ENCODE assay signal across 18 cellular contexts in genomic region chr6:98986216-98986615, GRCh38. TPM values are rescaled to one million over a fixed set of nuclear protein-coding genes. Genes with fewer than 3 reads are reported as not detected.
DNase-seq lines count a peak whose midpoint lies in the region; TF ChIP-seq lines count a peak whose summit lies in the region.
"Had no signal": no experiment of that assay in that cellular context is flagged by ENCODE, and none has a peak within 500 bp of the region (broad histone marks: within the 10 kb centered on the region; RNA-seq: fewer than 3 reads in every experiment).

No MANE protein-coding gene starts in this region.

- no peak overlapping the region for H2AK5ac ChIP-seq in neuronal stem cell (ENCODE audit: low read depth, low read length)

- H2BK12ac ChIP-seq in neuronal stem cell (ENCODE audit: low read length): no peak overlapping the region

- TF ChIP-seq EP300 in tibial nerve (IDR thresholded peaks at IDR 0.05): no peak

- H3K4ac ChIP-seq in neuronal stem cell (ENCODE audit: low read length): no peak overlapping the region

- H3K4me1 ChIP-seq in tibial nerve (no peaks in the 10 kb centered on the region), neuronal stem cell (ENCODE audit: control insufficient read depth in 2 of 2, insufficient read depth in 1 of 2, low read depth in 1 of 2, low read length in 2 of 2) (no peaks in the 10 kb centered on the region)
- H3K4me1 ChIP-seq: BE2C, BLaER1, Caco-2 had no signal

- 33 to 41% methylated on average over 1 of the region's 1 CpG for WGBS in tibial nerve, 2 donors
- no CpG with 5 or more reads among the region's 1 CpG for WGBS in neuronal stem cell (ENCODE audit: extremely low coverage in 2 of 2, insufficient read length in 2 of 2, insufficient replicate concordance in 1 of 2), 2 donors

- TF ChIP-seq POLR2A in tibial nerve (IDR thresholded peaks at IDR 0.05): no peak

- H3K27me3 ChIP-seq in tibial nerve (no peaks in the 10 kb centered on the region), neuronal stem cell (ENCODE audit: control insufficient read depth in 3 of 3, insufficient read depth in 3 of 3, low read depth in 1 of 3, low read length in 3 of 3) (no peaks in the 10 kb centered on the region)
- H3K27me3 ChIP-seq: BE2C, BLaER1 had no signal

- H4K91ac ChIP-seq in neuronal stem cell (ENCODE audit: low read depth, low read length, poor library complexity): no peak overlapping the region

- peak overlapping the region in 3 of 4 donors; percentile 0 to 59 (median 57) for H3K27ac ChIP-seq in tibial nerve
- H3K27ac ChIP-seq in neuronal stem cell (replicated peaks; ENCODE audit: low read length): no peak overlapping the region
- H3K27ac ChIP-seq: BLaER1 had no signal

- no peak overlapping the region for H3K14ac ChIP-seq in neuronal stem cell (ENCODE audit: low read length)

- no peak overlapping the region for H3K18ac ChIP-seq in neuronal stem cell (ENCODE audit: low read length)

- H3K9ac ChIP-seq in neuronal stem cell (ENCODE audit: low read depth, low read length, poor library complexity): no peak overlapping the region
- H3K9ac ChIP-seq: BLaER1 had no signal

- H4K8ac ChIP-seq in neuronal stem cell (ENCODE audit: low read depth, low read length): no peak overlapping the region

- no peak overlapping the region for H3K4me2 ChIP-seq in neuronal stem cell (ENCODE audit: insufficient read depth, low read length, poor library complexity, severe bottlenecking)
- H3K4me2 ChIP-seq: BLaER1 had no signal

- no peak overlapping the region for H2BK15ac ChIP-seq in neuronal stem cell (ENCODE audit: low read length)

- H3K9me3 ChIP-seq in tibial nerve (no peaks in the 10 kb centered on the region), neuronal stem cell (replicated peaks in 1 of 2; ENCODE audit: control insufficient read depth in 2 of 2, insufficient read depth in 1 of 2, low read depth in 1 of 2, low read length in 2 of 2) (no peaks in the 10 kb centered on the region)
- H3K9me3 ChIP-seq: BE2C, BLaER1, Caco-2 had no signal

- no peak for TF ChIP-seq CTCF in tibial nerve (IDR thresholded peaks at IDR 0.05)

- no peak overlapping the region for H2BK120ac ChIP-seq in neuronal stem cell (ENCODE audit: low read depth, low read length)

- DNase-seq in SK-MEL-5 (ENCODE audit: low read depth, low spot score): peak; percentile 83
- peak; percentile 98 for DNase-seq in foreskin melanocyte
- no peak for DNase-seq in tibial nerve (ENCODE audit: low spot score in 2 of 2)
- DNase-seq in SW480 (ENCODE audit: low spot score): no peak
- no peak for DNase-seq in activated CD4-positive, alpha-beta T cell treated with anti-CD3 and anti-CD28 coated beads for 48 hours
- DNase-seq in neuronal stem cell (ENCODE audit: low spot score): no peak
- DNase-seq: 8988T; ACHN; BE2C; C1 segment of cervical spinal cord; Caco-2; Calu3; CD4-positive, alpha-beta memory T cell; CD4-positive, CD25-positive, alpha-beta regulatory T cell; CD8-positive, alpha-beta memory T cell; DMS79 treated with DMSO at 0.1 percent for 48 hours; GF-D8 had no signal

- no peak overlapping the region for H2AFZ ChIP-seq in neuronal stem cell (ENCODE audit: low read length)

- H3K23ac ChIP-seq in neuronal stem cell (ENCODE audit: low read depth, low read length, poor library complexity): no peak overlapping the region

- H3K4me3 ChIP-seq in tibial nerve (no peak overlapping the region), neuronal stem cell (ENCODE audit: low read length in 2 of 2) (no peak overlapping the region)
- H3K4me3 ChIP-seq: BLaER1 had no signal

- no peak overlapping the region for H2BK5ac ChIP-seq in neuronal stem cell (ENCODE audit: low read length)

- H3K36me3 ChIP-seq in tibial nerve (no peaks in the 10 kb centered on the region), neuronal stem cell (replicated peaks in 1 of 2; ENCODE audit: control insufficient read depth in 2 of 2, insufficient read depth in 2 of 2, low read length in 2 of 2) (no peaks in the 10 kb centered on the region)
- H3K36me3 ChIP-seq: BE2C, BLaER1 had no signal

- in situ Hi-C loops in SK-MEL-5 (cut with HindIII; ENCODE audit: low pct_unique_long_range_greater_than_20kb, low sequenced_read_pairs): no loop called here

- H3K79me1 ChIP-seq in neuronal stem cell (ENCODE audit: low read depth, low read length): no peaks in the 10 kb centered on the region

RNA-seq across cellular contexts. Expression of gene FBXL4, which starts 38.5 kb away (rescaled TPM):
- 19.8 and 20.0 TPM in 2 replicates for total RNA-seq in SK-MEL-5 (2014; rRNA removed; shearing (Covaris generic))
- polyA plus RNA-seq in SK-MEL-5 (2015; cell fraction: cytosol; rRNA removed): 11.4 and 15.5 TPM in 2 replicates
- 13.0 and 13.5 TPM in 2 replicates for polyA plus RNA-seq in SK-MEL-5 (2015; cell fraction: nucleus; rRNA removed)
- 10 to 100 TPM; 23.9 to 38.0 (median 28.7) TPM for total RNA-seq in tibial nerve
- polyA plus RNA-seq in neuronal stem cell (2013, experiment 1 of 2): 7.1 TPM
- 6.4 TPM for polyA plus RNA-seq in neuronal stem cell (2013, experiment 2 of 2)

Comparison
In these comparisons a context has a peak if more than half of its experiments do, and no peak if none do; other contexts are left out.
1. DNase-seq: peak in SK-MEL-5 (single experiment) and foreskin melanocyte (single experiment); none in tibial nerve (0 of 2), SW480 (single experiment), activated CD4-positive, alpha-beta T cell treated with anti-CD3 and anti-CD28 coated beads for 48 hours (single experiment) and neuronal stem cell (single experiment).